13 cellular contexts compared by ENCODE assay signal in genomic region chr12:22981711-22982110, GRCh38.
DNase-seq lines count a peak whose midpoint lies in the region; ATAC-seq, FAIRE-seq and TF ChIP-seq lines count a peak whose summit lies in the region.
"Had no signal": no experiment of that assay in that cellular context is flagged by ENCODE, and none has a peak within 500 bp of the region (broad histone marks: within the 10 kb centered on the region; RNA-seq: fewer than 3 reads in every experiment).

No MANE protein-coding gene starts in this region.

- H3K27ac ChIP-seq in liver (ENCODE audit: low read depth in 1 of 2, low read length in 2 of 2) (no peak overlapping the region), HepG2 (ENCODE audit: extremely low read length, insufficient read depth, low read length) (no peak overlapping the region)
- H3K27ac ChIP-seq: neural progenitor cell had no signal

- WGBS in liver, result 78% methylated on average over 3 of the region's 3 CpGs
- WGBS in HepG2 (ENCODE audit: low lambda C conversion rate), result 3% methylated on average over 3 of the region's 3 CpGs

- ATAC-seq in HepG2 (no peak; the same call in 2 of the 3 replicates), SK-N-SH treated with all-trans-retinoic acid at 6 μM for 48 hours (peak; percentile 30; the same call in 1 of the 3 replicates)
- ATAC-seq: stimulated activated memory B cell treated with anti-CD40 and anti-IgM and Interleukin-4, amounts not matched to agents 10 μg/mL and 1 μg/mL and 100 μg/mL, for 72 hours had no signal

- H3K4me3 ChIP-seq in liver (ENCODE audit: low read depth in 1 of 3, low read length in 3 of 3) (no peak overlapping the region), HepG2 (replicated peaks in 1 of 3; ENCODE audit: insufficient read depth in 1 of 3, low read depth in 2 of 3, low read length in 3 of 3) (no peak overlapping the region), fibroblast of the aortic adventitia (ENCODE audit: low read depth, low read length) (no peak overlapping the region)
- H3K4me3 ChIP-seq: neural progenitor cell had no signal

- H4K20me1 ChIP-seq in HepG2 (ENCODE audit: insufficient read depth, low read length), result no peaks in the 10 kb centered on the region

- FAIRE-seq in HepG2 (lab: Jason Lieb, UNC), result no peak
- FAIRE-seq: endometrium had no signal

- TF ChIP-seq POLR2A in HepG2 (IDR thresholded peaks at IDR 0.05; ENCODE audit: insufficient read depth in 1 of 2, low read depth in 2 of 2, low read length in 2 of 2), result no peak

- no peaks in the 10 kb centered on the region for H3K9me3 ChIP-seq in liver (ENCODE audit: control insufficient read depth in 4 of 4, low read length in 3 of 4)
- no peaks in the 10 kb centered on the region for H3K9me3 ChIP-seq in HepG2 (ENCODE audit: low read length)

- no peak overlapping the region for H3K4me2 ChIP-seq in HepG2 (ENCODE audit: low read depth, low read length)
- H3K4me2 ChIP-seq: neural progenitor cell had no signal

- H3K79me2 ChIP-seq in HepG2 (ENCODE audit: insufficient read depth, low read length), result no peaks in the 10 kb centered on the region

- TF ChIP-seq RAD21 in liver (IDR thresholded peaks at IDR 0.05) (peak; percentile 63 to 68), HepG2 (CRISPR knock-in tag; IDR thresholded peaks at IDR 0.05) (no peak)

- POLR2A ChIA-PET in HepG2 (lab: Yijun Ruan, JAX), result no interaction called here

- H3K4me1 ChIP-seq in liver (ENCODE audit: control insufficient read depth in 4 of 4, insufficient read depth in 4 of 4, low read length in 3 of 4) (no peaks in the 10 kb centered on the region), HepG2 (ENCODE audit: insufficient read depth, low read length) (no peaks in the 10 kb centered on the region)

- DNase-seq in HepG2 (ENCODE audit: low spot score) (no peak), fibroblast of the aortic adventitia (ENCODE audit: low read depth) (peak; percentile 60), 8988T (no peak), NCI-H1092 (lab: John Stamatoyannopoulos, UW) (no peak)
- no peak for DNase-seq in NK-92 treated with Interleukin-12 subunit alpha and Interleukin-12 subunit beta, amount 100 ng/mL, for 24 hours (lab: John Stamatoyannopoulos, UW)
- DNase-seq in activated CD8-positive, alpha-beta memory T cell treated with anti-CD3 and anti-CD28 coated beads, Interleukin-2, amount 50 U/mL, for 48 hours, result no peak
- DNase-seq: C1 segment of cervical spinal cord, NCI-H1092 treated with DMSO at 0.1 percent for 48 hours had no signal

- intact Hi-C loops in HepG2 (cut with micrococcal nuclease; ENCODE audit: unreplicated experiment), result no loop called here

- CTCF ChIA-PET in HepG2 (lab: Yijun Ruan, JAX; ENCODE audit: low intra/inter-chr PET ratio, low total read pairs), result no interaction called here

- in situ Hi-C loops in HepG2 (cut with HindIII; ENCODE audit: extremely low pct_ligation_motif_present, low pct_unique_long_range_greater_than_20kb), result no loop called here

- no TSS peak for BruUV-seq in HepG2 (replicated peaks; lab: Mats Ljungman, UMichigan)

- H3K36me3 ChIP-seq in liver (ENCODE audit: control insufficient read depth in 4 of 4, insufficient read depth in 3 of 4, low read depth in 1 of 4, low read length in 3 of 4), result no peaks in the 10 kb centered on the region
- no peaks in the 10 kb centered on the region for H3K36me3 ChIP-seq in HepG2 (replicated peaks in 1 of 2; ENCODE audit: control insufficient read depth in 1 of 2, insufficient read depth in 2 of 2, low read length in 2 of 2)
- H3K36me3 ChIP-seq: neural progenitor cell had no signal

- TF ChIP-seq CTCF in liver (IDR thresholded peaks at IDR 0.05; ENCODE audit: low read depth, low read length, missing input control), result peak; percentile 10
- TF ChIP-seq CTCF in HepG2 (CRISPR knock-in tag; IDR thresholded peaks at IDR 0.05), result no peak
- TF ChIP-seq CTCF in fibroblast of the aortic adventitia (IDR thresholded peaks at IDR 0.05; ENCODE audit: insufficient read depth, low read length), result peak; percentile 35

- H2AFZ ChIP-seq in HepG2 (ENCODE audit: low read length), result no peak overlapping the region
- H2AFZ ChIP-seq: neural progenitor cell had no signal

- H3K9ac ChIP-seq in liver (ENCODE audit: low read depth in 1 of 2, low read length in 2 of 2), result no peak overlapping the region
- H3K9ac ChIP-seq in HepG2 (ENCODE audit: insufficient read depth, low read depth, low read length), result no peak overlapping the region
- H3K9ac ChIP-seq: neural progenitor cell had no signal

- TF ChIP-seq EP300 in HepG2 (IDR thresholded peaks at IDR 0.05; ENCODE audit: low read depth in 2 of 2, low read length in 2 of 2) (no peak), HepG2 (CRISPR knock-in tag; IDR thresholded peaks at IDR 0.05; ENCODE audit: borderline replicate concordance) (no peak)

- H3K27me3 ChIP-seq in liver (ENCODE audit: control insufficient read depth in 4 of 4, insufficient read depth in 4 of 4, low read length in 3 of 4), result no peaks in the 10 kb centered on the region
- H3K27me3 ChIP-seq in HepG2 (ENCODE audit: control insufficient read depth in 1 of 2, insufficient read depth in 2 of 2, low read length in 2 of 2), result peaks cover 1 to 2% of the 10 kb centered on the region in 2 experiments; a peak in 1 of 5 replicates
- H3K27me3 ChIP-seq: neural progenitor cell had no signal

TF ChIP-seq in liver, 16 proteins besides CTCF, POLR2A, EP300 and RAD21:
- TF ChIP-seq FOXA2 (IDR thresholded peaks at IDR 0.05) (peak; percentile 32), HNF4A (conservative IDR thresholded peaks at IDR 0.05) (no peak)

TF ChIP-seq in HepG2, 621 proteins besides CTCF, POLR2A, EP300 and RAD21:
- TF ChIP-seq ZNF614 (CRISPR knock-in tag; IDR thresholded peaks at IDR 0.05; ENCODE audit: borderline replicate concordance) (no peak), MNT (IDR thresholded peaks at IDR 0.05) (no peak), SMC3 (IDR thresholded peaks at IDR 0.05; ENCODE audit: low read length) (no peak), ZNF24 (IDR thresholded peaks at IDR 0.05) (no peak), CENPT (CRISPR knock-in tag; IDR thresholded peaks at IDR 0.05; ENCODE audit: low read depth) (no peak)
- TF ChIP-seq, protein P1, sequence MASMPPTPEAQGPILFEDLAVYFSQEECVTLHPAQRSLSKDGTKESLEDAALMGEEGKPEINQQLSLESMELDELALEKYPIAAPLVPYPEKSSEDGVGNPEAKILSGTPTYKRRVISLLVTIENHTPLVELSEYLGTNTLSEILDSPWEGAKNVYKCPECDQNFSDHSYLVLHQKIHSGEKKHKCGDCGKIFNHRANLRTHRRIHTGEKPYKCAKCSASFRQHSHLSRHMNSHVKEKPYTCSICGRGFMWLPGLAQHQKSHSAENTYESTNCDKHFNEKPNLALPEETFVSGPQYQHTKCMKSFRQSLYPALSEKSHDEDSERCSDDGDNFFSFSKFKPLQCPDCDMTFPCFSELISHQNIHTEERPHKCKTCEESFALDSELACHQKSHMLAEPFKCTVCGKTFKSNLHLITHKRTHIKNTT (CRISPR knock-in tag; IDR thresholded peaks at IDR 0.05), result no peak

TF ChIP-seq in SK-N-SH treated with all-trans-retinoic acid at 6 μM for 48 hours, 23 proteins besides CTCF, POLR2A, EP300 and RAD21:
- TF ChIP-seq CSDC2 (CRISPR knock-in tag; IDR thresholded peaks at IDR 0.05), result no peak
- TF ChIP-seq ESRRG (CRISPR knock-in tag; IDR thresholded peaks at IDR 0.05), result no peak
- TF ChIP-seq ZNF70 (CRISPR knock-in tag; IDR thresholded peaks at IDR 0.05), result no peak
- no peak for TF ChIP-seq SNAI2 (CRISPR knock-in tag; IDR thresholded peaks at IDR 0.05)
- no peak for TF ChIP-seq PATZ1 (CRISPR knock-in tag; IDR thresholded peaks at IDR 0.05; ENCODE audit: borderline replicate concordance)
- TF ChIP-seq RARB (CRISPR knock-in tag; IDR thresholded peaks at IDR 0.05), result no peak
